14 cellular contexts compared by ENCODE assay signal in the genomic region with DNA sequence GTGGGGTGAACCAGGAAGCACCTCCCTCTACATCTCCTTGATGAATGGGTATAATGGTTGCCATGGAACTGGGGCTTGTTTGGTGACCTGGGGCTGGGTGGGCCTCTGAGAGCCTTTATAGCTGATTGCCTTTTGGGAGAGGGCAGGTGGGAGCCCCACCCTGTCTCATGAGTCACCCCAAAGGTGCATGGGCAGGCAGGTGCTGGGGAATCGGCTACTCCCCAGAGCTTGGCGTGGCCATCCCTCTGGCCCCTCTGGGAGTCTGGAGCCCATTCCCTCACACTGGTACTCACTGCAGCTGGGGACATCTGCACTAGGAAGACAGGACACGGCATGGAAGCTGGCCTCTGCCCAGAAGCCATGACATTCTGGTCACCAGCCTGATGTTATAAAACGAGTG. TPM values are rescaled to one million over a fixed set of nuclear protein-coding genes. Genes with fewer than 3 reads are reported as not detected.
DNase-seq lines count a peak whose midpoint lies in the region; ATAC-seq, FAIRE-seq and TF ChIP-seq lines count a peak whose summit lies in the region.
"Not testable (repeated sequence)": the region's sequence is repeated elsewhere in the genome, so short reads cannot be mapped to it uniquely, and the experiment has no call there.
"Had no signal": no experiment of that assay in that cellular context is flagged by ENCODE, and none has a peak within 500 bp of the region (broad histone marks: within the 10 kb centered on the region; RNA-seq: fewer than 3 reads in every experiment).

A gene with protein sequence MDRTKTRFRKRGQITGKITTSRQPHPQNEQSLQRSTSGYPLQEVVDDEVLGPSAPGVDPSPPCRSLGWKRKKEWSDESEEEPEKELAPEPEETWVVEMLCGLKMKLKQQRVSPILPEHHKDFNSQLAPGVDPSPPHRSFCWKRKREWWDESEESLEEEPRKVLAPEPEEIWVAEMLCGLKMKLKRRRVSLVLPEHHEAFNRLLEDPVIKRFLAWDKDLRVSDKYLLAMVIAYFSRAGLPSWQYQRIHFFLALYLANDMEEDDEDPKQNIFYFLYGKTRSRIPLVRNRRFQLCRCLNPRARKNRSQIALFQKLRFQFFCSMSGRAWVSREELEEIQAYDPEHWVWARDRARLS (minus strand): TSS at position 2 of the 400 bp plus-strand sequence. CDS start 2,046 bp downstream, outside the sequence.

- H3K4me3 ChIP-seq in A549; RWPE2 (ENCODE audit: severe bottlenecking); mucosa of descending colon; upper lobe of left lung; aorta (ENCODE audit: low read length in 2 of 2): not testable (repeated sequence)

- not testable (repeated sequence) for FAIRE-seq in A549 (lab: Jason Lieb, UNC)

- not testable (repeated sequence) for TF ChIP-seq POLR2A in A549 (IDR thresholded peaks at IDR 0.05; ENCODE audit: low read length); upper lobe of left lung (IDR thresholded peaks at IDR 0.05)

- not testable (repeated sequence) for H3K27ac ChIP-seq in A549; RWPE2 (ENCODE audit: poor library complexity, severe bottlenecking); foreskin keratinocyte; upper lobe of left lung; aorta (ENCODE audit: low read depth in 1 of 2, low read length in 2 of 2)

- DNase-seq in A549 (ENCODE audit: low read depth in 1 of 2, low spot score in 1 of 2); RWPE2 (ENCODE audit: low spot score); foreskin keratinocyte; mucosa of descending colon; upper lobe of left lung; aorta: not testable (repeated sequence)

- CTCF ChIA-PET in A549 (lab: Yijun Ruan, JAX): not testable (repeated sequence)

- TF ChIP-seq CTCF in A549 (IDR thresholded peaks at IDR 0.05); RWPE2 (IDR thresholded peaks at IDR 0.05; ENCODE audit: poor library complexity, severe bottlenecking); foreskin keratinocyte (conservative IDR thresholded peaks at IDR 0.05); mucosa of descending colon (IDR thresholded peaks at IDR 0.05); upper lobe of left lung (IDR thresholded peaks at IDR 0.05): not testable (repeated sequence)

- TF ChIP-seq EP300 in A549 (IDR thresholded peaks at IDR 0.05); upper lobe of left lung (IDR thresholded peaks at IDR 0.05): not testable (repeated sequence)

- no CpG with 5 or more reads among the region's 4 CpGs for WGBS in A549 (ENCODE audit: missing lambda C conversion rate)
- 79 to 100% methylated on average over 1 to 2 of the region's 4 CpGs for WGBS in upper lobe of left lung, 2 donors
- 92 to 97% methylated on average over 4 of the region's 4 CpGs for WGBS in aorta, 2 donors

- ATAC-seq in A549: peak; percentile 35 to 43; a peak in 3 of 6 replicates
- ATAC-seq in RWPE2 (ENCODE audit: low read depth): peak; percentile 19; the same call in 1 of the 3 replicates
- peak; percentile 60 for ATAC-seq in foreskin keratinocyte
- ATAC-seq in mucosa of descending colon: peak; percentile 44
- ATAC-seq in upper lobe of left lung (ENCODE audit: low FRiP score in 2 of 2): peak; percentile 26 to 55
- peak; percentile 44 for ATAC-seq in aorta (ENCODE audit: low FRiP score)

- not testable (repeated sequence) for H3K36me3 ChIP-seq in RWPE2 (ENCODE audit: low read depth); mucosa of descending colon (ENCODE audit: low read depth); upper lobe of left lung; aorta (ENCODE audit: control insufficient read depth in 1 of 2, insufficient read depth in 2 of 2, low read length in 1 of 2)

- POLR2A ChIA-PET in A549 (lab: Yijun Ruan, JAX): not testable (repeated sequence)

- H3K27me3 ChIP-seq in RWPE2 (ENCODE audit: insufficient read depth, poor library complexity, severe bottlenecking); foreskin keratinocyte; upper lobe of left lung; aorta (ENCODE audit: control insufficient read depth in 1 of 2, insufficient read depth in 2 of 2, low read length in 1 of 2): not testable (repeated sequence)

- not testable (repeated sequence) for H3K4me1 ChIP-seq in A549; RWPE2 (ENCODE audit: insufficient read depth, poor library complexity, severe bottlenecking); foreskin keratinocyte; mucosa of descending colon (ENCODE audit: low read depth); upper lobe of left lung; aorta (ENCODE audit: control insufficient read depth in 1 of 2, insufficient read depth in 2 of 2, low read length in 2 of 2)

- intact Hi-C loops in mucosa of descending colon (cut with DNase I, micrococcal nuclease); aorta (cut with DNase I): not testable (repeated sequence)

- not testable (repeated sequence) for H3K9me3 ChIP-seq in A549; RWPE2 (ENCODE audit: severe bottlenecking); mucosa of descending colon; upper lobe of left lung; aorta (ENCODE audit: control insufficient read depth, low read length)

- not testable (repeated sequence) for TF ChIP-seq RAD21 in A549 (conservative IDR thresholded peaks at IDR 0.05 in 1 of 2, IDR thresholded peaks at IDR 0.05 in 1 of 2)

- H3K4me2 ChIP-seq in A549: not testable (repeated sequence)

RNA-seq across cellular contexts. Expression of the gene that starts here (rescaled TPM):
- polyA plus RNA-seq in A549 (2011; rRNA removed): not detected in 2 replicates
- 0.04 TPM in 1 of 2 replicates, not detected in the other for polyA plus RNA-seq in A549 (2012; cell fraction: cytosol; rRNA removed)
- 0.05 and 0.11 TPM in 2 replicates for polyA plus RNA-seq in A549 (2012; cell fraction: nucleus; rRNA removed)
- polyA plus RNA-seq in A549 (2017; fragmentation: RNase III; extraction: RNeasy Plus Mini Kit Qiagen cat#74134 plus additional on column Dnase treatment): not detected in 3 replicates
- polyA minus RNA-seq in A549 (2011; rRNA and poly(A)+ RNA removed): not detected in 2 replicates
- total RNA-seq in foreskin keratinocyte: not detected in 2 replicates
- not detected in 2 replicates for polyA plus RNA-seq in foreskin keratinocyte
- total RNA-seq in mucosa of descending colon: 1 to 10 TPM in 1 of 3 donors, under 1 TPM in 2; 0.60 to 1.2 (median 0.76) TPM
- total RNA-seq in upper lobe of left lung: 1 to 10 TPM in 2 of 6 donors, under 1 TPM in 2, not detected in 2; 0.51 to 7.3 (median 1.5) TPM
- 1 to 10 TPM; 1.2 to 1.3 TPM for total RNA-seq in aorta
- under 1 TPM in 1 of 2 donors, not detected in 1; 0.23 TPM for polyA plus RNA-seq in aorta
- total RNA-seq: A172, A673, Daoy, G401 had no signal
- polyA plus RNA-seq: AG04450; CD14-positive monocyte; CD4-positive, alpha-beta memory T cell; CD8-positive, alpha-beta memory T cell had no signal

Comparison
In these comparisons a context has a peak if more than half of its experiments do, and no peak if none do; other contexts are left out.
1. Peak in ATAC-seq in A549; RNA of the gene not detected or under 1 TPM.
2. Peak in ATAC-seq in foreskin keratinocyte; RNA of the gene not detected or under 1 TPM.